Comparison of ENCODE assay signal across 8 cellular contexts in genomic region chr11:131867457-131868257, GRCh38.
A peak's percentile ranks its signal among the peaks of the same experiment; 100 is the strongest.
DNase-seq lines count a peak whose midpoint lies in the region; ATAC-seq and TF ChIP-seq lines count a peak whose summit lies in the region.

No MANE protein-coding gene starts in this region.

- H3K9ac ChIP-seq in DND-41 (ENCODE audit: low read depth, low read length): no peak overlapping the region
- H3K9ac ChIP-seq in neural progenitor cell: no peak overlapping the region

- DNase-seq in DND-41: peak; percentile 25
- peak; percentile 82 for DNase-seq in LHCN-M2 (ENCODE audit: low read depth)
- peak; percentile 2 for DNase-seq in SK-N-DZ (ENCODE audit: low spot score)
- DNase-seq in fibroblast of mammary gland (ENCODE audit: low read depth): peak; percentile 83
- DNase-seq in neural progenitor cell (ENCODE audit: low spot score): peak; percentile 84
- DNase-seq in effector CD8-positive, alpha-beta T cell (lab: John Stamatoyannopoulos, UW): no peak

- H3K27me3 Mint-ChIP-seq in neural progenitor cell (ENCODE audit: insufficient read depth, low read depth): peaks cover 4% of the 10 kb centered on the region

- peak; percentile 45; the same call in 1 of the 3 replicates for ATAC-seq in DND-41 (ENCODE audit: insufficient read depth, low read depth)
- ATAC-seq in GM19468 (IDR thresholded peaks at IDR 0.05; ENCODE audit: extremely low read depth, unreplicated experiment): peak; percentile 73
- no peak for ATAC-seq in GM21737 (IDR thresholded peaks at IDR 0.05; ENCODE audit: unreplicated experiment)

- peak overlapping the region; percentile 9 for H3K27ac Mint-ChIP-seq in neural progenitor cell

- H3F3A ChIP-seq in neural progenitor cell (ENCODE audit: low read depth): peaks cover 43% of the 10 kb centered on the region

- H3K4me3 ChIP-seq in DND-41 (ENCODE audit: low read depth in 1 of 2, low read length in 2 of 2): no peak overlapping the region
- H3K4me3 ChIP-seq in fibroblast of mammary gland (ENCODE audit: control insufficient read depth, low read depth, low read length): no peak overlapping the region
- H3K4me3 ChIP-seq in neural progenitor cell: no peak overlapping the region

- H3K27me3 ChIP-seq in DND-41 (ENCODE audit: insufficient read depth, low read length, poor library complexity) (peaks cover 14% of the 10 kb centered on the region), neural progenitor cell (no peaks in the 10 kb centered on the region)

- H3K36me3 ChIP-seq in DND-41 (ENCODE audit: insufficient read depth, low read length): no peaks in the 10 kb centered on the region
- no peaks in the 10 kb centered on the region for H3K36me3 ChIP-seq in neural progenitor cell

- H3K79me2 ChIP-seq in DND-41 (ENCODE audit: insufficient read depth, low read length) (no peaks in the 10 kb centered on the region), neural progenitor cell (ENCODE audit: low read depth) (no peaks in the 10 kb centered on the region)

- H4K20me1 ChIP-seq in DND-41 (ENCODE audit: insufficient read depth, low read length) (no peaks in the 10 kb centered on the region), neural progenitor cell (ENCODE audit: low read depth) (no peaks in the 10 kb centered on the region)

- TF ChIP-seq CTCF in DND-41 (IDR thresholded peaks at IDR 0.05; ENCODE audit: borderline replicate concordance, extremely low read depth, low read length, poor library complexity, severe bottlenecking) (peak; percentile 67), fibroblast of mammary gland (conservative IDR thresholded peaks at IDR 0.05; ENCODE audit: control insufficient read depth, insufficient read depth, low read depth, low read length) (peak; percentile 90), neural progenitor cell (IDR thresholded peaks at IDR 0.05) (peak; percentile 81)

- peaks cover 35% of the 10 kb centered on the region for H3K4me1 Mint-ChIP-seq in neural progenitor cell

- no peaks in the 10 kb centered on the region for H3K9me3 Mint-ChIP-seq in neural progenitor cell

- no peak overlapping the region for H2AFZ ChIP-seq in DND-41 (ENCODE audit: low read depth, low read length)
- H2AFZ ChIP-seq in neural progenitor cell (replicated peaks): peak overlapping the region; percentile 77

- no peak overlapping the region for H3K27ac ChIP-seq in DND-41 (ENCODE audit: low read length)
- H3K27ac ChIP-seq in neural progenitor cell: no peak overlapping the region

- no peak overlapping the region for H3K4me3 Mint-ChIP-seq in neural progenitor cell

- H3K4me2 ChIP-seq in DND-41 (ENCODE audit: insufficient read depth, low read length) (no peak overlapping the region), neural progenitor cell (peak overlapping the region; percentile 48)

- H3K9me3 ChIP-seq in DND-41 (ENCODE audit: insufficient read depth, low read length, severe bottlenecking) (no peaks in the 10 kb centered on the region), neural progenitor cell (ENCODE audit: low read depth) (no peaks in the 10 kb centered on the region)

- H3K36me3 Mint-ChIP-seq in neural progenitor cell: no peaks in the 10 kb centered on the region

- H3K4me1 ChIP-seq in DND-41 (ENCODE audit: insufficient read depth, low read length) (no peaks in the 10 kb centered on the region), neural progenitor cell (peaks cover 59% of the 10 kb centered on the region)
